In the genomic region with DNA sequence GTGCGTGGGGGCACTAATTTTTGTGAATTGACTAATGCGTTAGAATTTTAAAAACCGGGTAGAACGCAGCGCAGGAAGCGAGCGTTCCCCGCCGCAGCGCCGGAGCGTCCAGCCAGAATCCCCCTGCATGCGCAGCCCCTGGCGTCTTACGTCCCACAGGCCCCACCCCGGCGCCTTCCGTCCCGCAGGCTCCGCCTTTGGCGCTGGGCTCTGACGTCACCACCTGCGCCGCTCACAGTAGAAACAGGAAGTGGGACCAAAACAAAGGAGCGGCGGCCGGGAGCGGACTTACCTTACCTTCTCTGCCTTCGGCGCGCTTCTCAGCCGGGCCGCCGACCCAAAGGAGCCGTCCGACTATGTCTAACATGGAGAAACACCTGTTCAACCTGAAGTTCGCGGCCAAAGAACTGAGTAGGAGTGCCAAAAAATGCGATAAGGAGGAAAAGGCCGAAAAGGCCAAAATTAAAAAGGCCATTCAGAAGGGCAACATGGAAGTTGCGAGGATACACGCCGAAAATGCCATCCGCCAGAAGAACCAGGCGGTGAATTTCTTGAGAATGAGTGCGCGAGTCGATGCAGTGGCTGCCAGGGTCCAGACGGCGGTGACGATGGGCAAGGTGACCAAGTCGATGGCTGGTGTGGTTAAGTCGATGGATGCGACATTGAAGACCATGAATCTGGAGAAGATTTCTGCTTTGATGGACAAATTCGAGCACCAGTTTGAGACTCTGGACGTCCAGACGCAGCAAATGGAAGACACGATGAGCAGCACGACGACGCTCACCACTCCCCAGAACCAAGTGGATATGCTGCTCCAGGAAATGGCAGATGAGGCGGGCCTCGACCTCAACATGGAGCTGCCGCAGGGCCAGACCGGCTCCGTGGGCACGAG, we compare ENCODE assay signal across 1 cellular context.
TF ChIP-seq lines count a peak whose summit lies in the region.

A gene with protein sequence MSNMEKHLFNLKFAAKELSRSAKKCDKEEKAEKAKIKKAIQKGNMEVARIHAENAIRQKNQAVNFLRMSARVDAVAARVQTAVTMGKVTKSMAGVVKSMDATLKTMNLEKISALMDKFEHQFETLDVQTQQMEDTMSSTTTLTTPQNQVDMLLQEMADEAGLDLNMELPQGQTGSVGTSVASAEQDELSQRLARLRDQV (plus strand): TSS at position 258 of the 892 bp plus-strand sequence. CDS start 99 bp downstream, at position 357.

TF ChIP-seq in HepG2, 621 proteins besides CTCF, POLR2A, EP300 and RAD21 (continued from another document and continues in another):
- TF ChIP-seq, protein P1, sequence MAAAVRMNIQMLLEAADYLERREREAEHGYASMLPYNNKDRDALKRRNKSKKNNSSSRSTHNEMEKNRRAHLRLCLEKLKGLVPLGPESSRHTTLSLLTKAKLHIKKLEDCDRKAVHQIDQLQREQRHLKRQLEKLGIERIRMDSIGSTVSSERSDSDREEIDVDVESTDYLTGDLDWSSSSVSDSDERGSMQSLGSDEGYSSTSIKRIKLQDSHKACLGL (CRISPR knock-in tag; IDR thresholded peaks at IDR 0.05): peak; percentile 60; the same call in 1 of the 2 replicates
- peak; percentile 73 for TF ChIP-seq MIXL1 (CRISPR knock-in tag; IDR thresholded peaks at IDR 0.05)
- 0 out of 2 replicates have a peak, but pooled peaks have one; percentile 43 for TF ChIP-seq ETS1 (CRISPR knock-in tag; IDR thresholded peaks at IDR 0.05)
- TF ChIP-seq YY1 (IDR thresholded peaks at IDR 0.05; ENCODE audit: insufficient read depth, insufficient replicate concordance, low read depth, low read length): peak; percentile 67
- no peak for TF ChIP-seq TEF (CRISPR knock-in tag; IDR thresholded peaks at IDR 0.05)
- TF ChIP-seq TP53 (CRISPR knock-in tag; conservative IDR thresholded peaks at IDR 0.05): peak; percentile 80; the same call in 1 of the 2 replicates
- peak; percentile 85; the same call in 1 of the 2 replicates for TF ChIP-seq TRAFD1 (CRISPR knock-in tag; IDR thresholded peaks at IDR 0.05; ENCODE audit: borderline replicate concordance)
- TF ChIP-seq ZFP90 (CRISPR knock-in tag; IDR thresholded peaks at IDR 0.05; ENCODE audit: borderline replicate concordance): 0 out of 2 replicates have a peak, but pooled peaks have one; percentile 72
- peak; percentile 54; the same call in 1 of the 2 replicates for TF ChIP-seq ZNF777 (CRISPR knock-in tag; IDR thresholded peaks at IDR 0.05)
- TF ChIP-seq ZNF605 (CRISPR knock-in tag; IDR thresholded peaks at IDR 0.05): no peak
- TF ChIP-seq SOX5 (CRISPR knock-in tag; IDR thresholded peaks at IDR 0.05; ENCODE audit: borderline replicate concordance): peak; percentile 57; the same call in 1 of the 2 replicates
- TF ChIP-seq ZNF878 (CRISPR knock-in tag; IDR thresholded peaks at IDR 0.05): 0 out of 2 replicates have a peak, but pooled peaks have one; percentile 50
- peak; percentile 68 for TF ChIP-seq ZNF768 (CRISPR knock-in tag; IDR thresholded peaks at IDR 0.05)
- TF ChIP-seq, protein P2, sequence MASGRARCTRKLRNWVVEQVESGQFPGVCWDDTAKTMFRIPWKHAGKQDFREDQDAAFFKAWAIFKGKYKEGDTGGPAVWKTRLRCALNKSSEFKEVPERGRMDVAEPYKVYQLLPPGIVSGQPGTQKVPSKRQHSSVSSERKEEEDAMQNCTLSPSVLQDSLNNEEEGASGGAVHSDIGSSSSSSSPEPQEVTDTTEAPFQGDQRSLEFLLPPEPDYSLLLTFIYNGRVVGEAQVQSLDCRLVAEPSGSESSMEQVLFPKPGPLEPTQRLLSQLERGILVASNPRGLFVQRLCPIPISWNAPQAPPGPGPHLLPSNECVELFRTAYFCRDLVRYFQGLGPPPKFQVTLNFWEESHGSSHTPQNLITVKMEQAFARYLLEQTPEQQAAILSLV (CRISPR knock-in tag; IDR thresholded peaks at IDR 0.05; ENCODE audit: borderline replicate concordance): peak; percentile 61; the same call in 1 of the 2 replicates
- peak; percentile 68; the same call in 1 of the 2 replicates for TF ChIP-seq ZFP91 (CRISPR knock-in tag; IDR thresholded peaks at IDR 0.05; ENCODE audit: borderline replicate concordance)
- TF ChIP-seq ONECUT2 (CRISPR knock-in tag; IDR thresholded peaks at IDR 0.05): no peak
- 0 out of 2 replicates have a peak, but pooled peaks have one; percentile 75 for TF ChIP-seq ATF5 (CRISPR knock-in tag; IDR thresholded peaks at IDR 0.05; ENCODE audit: low read depth)
- TF ChIP-seq, protein P3, sequence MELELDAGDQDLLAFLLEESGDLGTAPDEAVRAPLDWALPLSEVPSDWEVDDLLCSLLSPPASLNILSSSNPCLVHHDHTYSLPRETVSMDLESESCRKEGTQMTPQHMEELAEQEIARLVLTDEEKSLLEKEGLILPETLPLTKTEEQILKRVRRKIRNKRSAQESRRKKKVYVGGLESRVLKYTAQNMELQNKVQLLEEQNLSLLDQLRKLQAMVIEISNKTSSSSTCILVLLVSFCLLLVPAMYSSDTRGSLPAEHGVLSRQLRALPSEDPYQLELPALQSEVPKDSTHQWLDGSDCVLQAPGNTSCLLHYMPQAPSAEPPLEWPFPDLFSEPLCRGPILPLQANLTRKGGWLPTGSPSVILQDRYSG (CRISPR knock-in tag; IDR thresholded peaks at IDR 0.05): 0 out of 2 replicates have a peak, but pooled peaks have one; percentile 54
- peak; percentile 84 for TF ChIP-seq IKZF5 (CRISPR knock-in tag; IDR thresholded peaks at IDR 0.05)
- TF ChIP-seq ZNF20 (CRISPR knock-in tag; IDR thresholded peaks at IDR 0.05): no peak
- TF ChIP-seq ZNF292 (CRISPR knock-in tag; IDR thresholded peaks at IDR 0.05; ENCODE audit: borderline replicate concordance, low read depth): no peak
- TF ChIP-seq XRCC5 (optimal IDR thresholded peaks at IDR 0.05; ENCODE audit: low read length): peak; percentile 82
- no peak for TF ChIP-seq MLLT10 (CRISPR knock-in tag; IDR thresholded peaks at IDR 0.05)
- peak; percentile 97 for TF ChIP-seq SPEN (CRISPR knock-in tag; IDR thresholded peaks at IDR 0.05; ENCODE audit: low read depth)
- TF ChIP-seq RARA (CRISPR knock-in tag; IDR thresholded peaks at IDR 0.05): 0 out of 2 replicates have a peak, but pooled peaks have one; percentile 30
- TF ChIP-seq KLF16 (CRISPR knock-in tag; IDR thresholded peaks at IDR 0.05): peak in 1 of 2 experiments; percentile 76; a peak in 2 of 4 replicates
- peak; percentile 99 for TF ChIP-seq KDM5A (IDR thresholded peaks at IDR 0.05; ENCODE audit: borderline replicate concordance, low read length)
- TF ChIP-seq NCOA1 (CRISPR knock-in tag; IDR thresholded peaks at IDR 0.05): no peak
- TF ChIP-seq, protein P4, sequence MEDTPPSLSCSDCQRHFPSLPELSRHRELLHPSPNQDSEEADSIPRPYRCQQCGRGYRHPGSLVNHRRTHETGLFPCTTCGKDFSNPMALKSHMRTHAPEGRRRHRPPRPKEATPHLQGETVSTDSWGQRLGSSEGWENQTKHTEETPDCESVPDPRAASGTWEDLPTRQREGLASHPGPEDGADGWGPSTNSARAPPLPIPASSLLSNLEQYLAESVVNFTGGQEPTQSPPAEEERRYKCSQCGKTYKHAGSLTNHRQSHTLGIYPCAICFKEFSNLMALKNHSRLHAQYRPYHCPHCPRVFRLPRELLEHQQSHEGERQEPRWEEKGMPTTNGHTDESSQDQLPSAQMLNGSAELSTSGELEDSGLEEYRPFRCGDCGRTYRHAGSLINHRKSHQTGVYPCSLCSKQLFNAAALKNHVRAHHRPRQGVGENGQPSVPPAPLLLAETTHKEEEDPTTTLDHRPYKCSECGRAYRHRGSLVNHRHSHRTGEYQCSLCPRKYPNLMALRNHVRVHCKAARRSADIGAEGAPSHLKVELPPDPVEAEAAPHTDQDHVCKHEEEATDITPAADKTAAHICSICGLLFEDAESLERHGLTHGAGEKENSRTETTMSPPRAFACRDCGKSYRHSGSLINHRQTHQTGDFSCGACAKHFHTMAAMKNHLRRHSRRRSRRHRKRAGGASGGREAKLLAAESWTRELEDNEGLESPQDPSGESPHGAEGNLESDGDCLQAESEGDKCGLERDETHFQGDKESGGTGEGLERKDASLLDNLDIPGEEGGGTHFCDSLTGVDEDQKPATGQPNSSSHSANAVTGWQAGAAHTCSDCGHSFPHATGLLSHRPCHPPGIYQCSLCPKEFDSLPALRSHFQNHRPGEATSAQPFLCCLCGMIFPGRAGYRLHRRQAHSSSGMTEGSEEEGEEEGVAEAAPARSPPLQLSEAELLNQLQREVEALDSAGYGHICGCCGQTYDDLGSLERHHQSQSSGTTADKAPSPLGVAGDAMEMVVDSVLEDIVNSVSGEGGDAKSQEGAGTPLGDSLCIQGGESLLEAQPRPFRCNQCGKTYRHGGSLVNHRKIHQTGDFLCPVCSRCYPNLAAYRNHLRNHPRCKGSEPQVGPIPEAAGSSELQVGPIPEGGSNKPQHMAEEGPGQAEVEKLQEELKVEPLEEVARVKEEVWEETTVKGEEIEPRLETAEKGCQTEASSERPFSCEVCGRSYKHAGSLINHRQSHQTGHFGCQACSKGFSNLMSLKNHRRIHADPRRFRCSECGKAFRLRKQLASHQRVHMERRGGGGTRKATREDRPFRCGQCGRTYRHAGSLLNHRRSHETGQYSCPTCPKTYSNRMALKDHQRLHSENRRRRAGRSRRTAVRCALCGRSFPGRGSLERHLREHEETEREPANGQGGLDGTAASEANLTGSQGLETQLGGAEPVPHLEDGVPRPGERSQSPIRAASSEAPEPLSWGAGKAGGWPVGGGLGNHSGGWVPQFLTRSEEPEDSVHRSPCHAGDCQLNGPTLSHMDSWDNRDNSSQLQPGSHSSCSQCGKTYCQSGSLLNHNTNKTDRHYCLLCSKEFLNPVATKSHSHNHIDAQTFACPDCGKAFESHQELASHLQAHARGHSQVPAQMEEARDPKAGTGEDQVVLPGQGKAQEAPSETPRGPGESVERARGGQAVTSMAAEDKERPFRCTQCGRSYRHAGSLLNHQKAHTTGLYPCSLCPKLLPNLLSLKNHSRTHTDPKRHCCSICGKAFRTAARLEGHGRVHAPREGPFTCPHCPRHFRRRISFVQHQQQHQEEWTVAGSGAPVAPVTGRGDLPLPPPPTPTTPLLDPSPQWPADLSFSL (CRISPR knock-in tag; IDR thresholded peaks at IDR 0.05): no peak
- TF ChIP-seq ZNF790 (CRISPR knock-in tag; IDR thresholded peaks at IDR 0.05; ENCODE audit: borderline replicate concordance): no peak; the same call in 1 of the 2 replicates
- TF ChIP-seq ZNF234 (CRISPR knock-in tag; conservative IDR thresholded peaks at IDR 0.05): peak; percentile 91; the same call in 1 of the 2 replicates
- TF ChIP-seq HBP1 (CRISPR knock-in tag; IDR thresholded peaks at IDR 0.05; ENCODE audit: low read depth): peak; percentile 90
- TF ChIP-seq GFI1 (CRISPR knock-in tag; IDR thresholded peaks at IDR 0.05; ENCODE audit: borderline replicate concordance): 0 out of 2 replicates have a peak, but pooled peaks have one; percentile 16
